In genomic region chr5:170552486-170553122, GRCh38 we compare ENCODE assay signal across 9 cellular contexts. TPM values are rescaled to one million over a fixed set of nuclear protein-coding genes. Genes with fewer than 3 reads are reported as not detected.
A peak's percentile ranks its signal among the peaks of the same experiment; 100 is the strongest.
DNase-seq lines count a peak whose midpoint lies in the region; ATAC-seq and TF ChIP-seq lines count a peak whose summit lies in the region.
"Had no signal": no experiment of that assay in that cellular context is flagged by ENCODE, and none has a peak within 500 bp of the region (broad histone marks: within the 10 kb centered on the region; RNA-seq: fewer than 3 reads in every experiment).

No MANE protein-coding gene starts in this region.

- H3K9ac ChIP-seq in H9 (ENCODE audit: extremely low read depth, insufficient read length, low read length), result no peak overlapping the region

- H4K91ac ChIP-seq in H9 (ENCODE audit: insufficient read length, low read depth, low read length), result no peak overlapping the region

- POLR2A ChIA-PET in activated CD4-positive, alpha-beta T cell treated with anti-CD3 and anti-CD28 coated beads for 36 hours (lab: Charles Lee), result no interaction called here

- no peaks in the 10 kb centered on the region for H3K36me3 Mint-ChIP-seq in H9 (ENCODE audit: insufficient read depth in 1 of 3, low read depth in 3 of 3)
- no peaks in the 10 kb centered on the region for H3K36me3 Mint-ChIP-seq in activated CD4-positive, alpha-beta T cell treated with anti-CD3 and anti-CD28 coated beads for 36 hours (ENCODE audit: low read depth)

- WGBS in H9 (ENCODE audit: extremely low coverage, insufficient read length, low lambda C conversion rate), result no CpG with 5 or more reads among the region's 15 CpGs

- no peak overlapping the region for H3K4me3 ChIP-seq in astrocyte of the cerebellum (ENCODE audit: low read depth, low read length)
- H3K4me3 ChIP-seq in skeletal muscle cell (ENCODE audit: low read depth, low read length), result no peak overlapping the region

- intact Hi-C loops in activated CD4-positive, alpha-beta T cell treated with anti-CD3 and anti-CD28 coated beads for 36 hours (cut with DNase I, micrococcal nuclease), result no loop called here

- no peak overlapping the region for H2BK15ac ChIP-seq in H9 (ENCODE audit: low read depth, low read length)

- H3K27me3 Mint-ChIP-seq in H9 (ENCODE audit: low read depth), result no peaks in the 10 kb centered on the region; the same call in 1 of the 2 replicates
- H3K27me3 Mint-ChIP-seq in activated CD4-positive, alpha-beta T cell treated with anti-CD3 and anti-CD28 coated beads for 36 hours, result peaks cover 11% of the 10 kb centered on the region

- no peak overlapping the region for H2BK5ac ChIP-seq in H9 (ENCODE audit: insufficient read length, low read length)

- no peaks in the 10 kb centered on the region for H4K20me1 ChIP-seq in H9 (ENCODE audit: control insufficient read depth, insufficient read depth, insufficient read length)

- no peak overlapping the region for H3K4ac ChIP-seq in H9 (ENCODE audit: low read depth, low read length)

- H3K23me2 ChIP-seq in H9 (ENCODE audit: insufficient read length, low read depth, low read length, poor library complexity, severe bottlenecking), result no peaks in the 10 kb centered on the region

- H3K14ac ChIP-seq in H9 (ENCODE audit: insufficient read depth, low read length), result no peak overlapping the region

- no peaks in the 10 kb centered on the region for H3K9me3 Mint-ChIP-seq in H9
- H3K9me3 Mint-ChIP-seq in activated CD4-positive, alpha-beta T cell treated with anti-CD3 and anti-CD28 coated beads for 36 hours (ENCODE audit: low read depth), result no peaks in the 10 kb centered on the region

- TF ChIP-seq CTCF in H9 (conservative IDR thresholded peaks at IDR 0.05), result no peak
- TF ChIP-seq CTCF in astrocyte of the cerebellum (IDR thresholded peaks at IDR 0.05; ENCODE audit: low read depth, low read length, missing control alignments), result peak; percentile 27

- H2BK12ac ChIP-seq in H9 (ENCODE audit: insufficient read length, low read depth, low read length), result no peak overlapping the region

- H4K8ac ChIP-seq in H9 (replicated peaks; ENCODE audit: insufficient read length, low read depth, low read length), result no peak overlapping the region

- H2AFZ ChIP-seq in H9 (ENCODE audit: low read length), result no peak overlapping the region

- peaks cover 6 to 8% of the 10 kb centered on the region in 2 experiments for H3K4me1 Mint-ChIP-seq in H9
- H3K4me1 Mint-ChIP-seq in activated CD4-positive, alpha-beta T cell treated with anti-CD3 and anti-CD28 coated beads for 36 hours, result no peaks in the 10 kb centered on the region

- H3K27me3 ChIP-seq in H9 (ENCODE audit: insufficient read depth, low read length), result no peaks in the 10 kb centered on the region

- no peak overlapping the region for H2AK5ac ChIP-seq in H9 (ENCODE audit: insufficient read length, low read length)

- H3T11ph ChIP-seq in H9 (ENCODE audit: low read length), result no peak overlapping the region

- ATAC-seq in activated CD4-positive, alpha-beta T cell treated with anti-CD3 and anti-CD28 coated beads for 36 hours, result no peak
- no peak for ATAC-seq in GM21723 (IDR thresholded peaks at IDR 0.05; ENCODE audit: unreplicated experiment)

- CTCF ChIA-PET in activated CD4-positive, alpha-beta T cell treated with anti-CD3 and anti-CD28 coated beads for 36 hours (lab: Charles Lee), result interaction anchor here (0.6 kb wide), 1 partner anchor 287 kb away, joined by 3 read pairs; no protein-coding TSS in a partner anchor

- H3K27ac ChIP-seq in H9 (ENCODE audit: insufficient read length, low read depth, low read length), result no peak overlapping the region

- in situ Hi-C loops in astrocyte of the cerebellum (cut with HindIII; ENCODE audit: low sequenced_read_pairs), result loop anchor here (25.0 kb wide), 1 partner anchor 90 kb away; no protein-coding TSS in a partner anchor

- no peaks in the 10 kb centered on the region for H3K79me1 ChIP-seq in H9 (ENCODE audit: insufficient read depth, low read depth, low read length, poor library complexity, severe bottlenecking)

- H3K9me3 ChIP-seq in H9 (ENCODE audit: control insufficient read depth, low read depth, low read length), result no peaks in the 10 kb centered on the region

- peak; percentile 66 for DNase-seq in H9
- DNase-seq in astrocyte of the cerebellum (ENCODE audit: low read depth), result peak; percentile 92
- DNase-seq in hypothalamus (lab: John Stamatoyannopoulos, UW), result peak in 46 of 51 donors; percentile 10 to 90 (median 68)
- peak; percentile 76 for DNase-seq in skeletal muscle cell (ENCODE audit: low read depth)
- DNase-seq in activated CD4-positive, alpha-beta T cell treated with anti-CD3 and anti-CD28 coated beads for 36 hours, result no peak
- no peak for DNase-seq in NCI-H1048 (lab: John Stamatoyannopoulos, UW)
- no peak for DNase-seq in NCI-H526 treated with DMSO at 0.1 percent for 48 hours (lab: John Stamatoyannopoulos, UW)
- DNase-seq: T-helper 9 cell had no signal

- H3K23ac ChIP-seq in H9 (ENCODE audit: insufficient read length, low read depth, low read length), result no peak overlapping the region

- no peak overlapping the region for H2BK20ac ChIP-seq in H9 (ENCODE audit: low read depth, low read length, poor library complexity, severe bottlenecking)

- no peak overlapping the region for H3K4me2 ChIP-seq in H9 (ENCODE audit: insufficient read depth, insufficient read length, low read length)

- H3K4me3 Mint-ChIP-seq in H9, result no peak overlapping the region
- H3K4me3 Mint-ChIP-seq in activated CD4-positive, alpha-beta T cell treated with anti-CD3 and anti-CD28 coated beads for 36 hours, result no peak overlapping the region

- H2BK120ac ChIP-seq in H9 (ENCODE audit: low read depth, low read length, poor library complexity, severe bottlenecking), result no peak overlapping the region

- no peak overlapping the region for H3K56ac ChIP-seq in H9 (ENCODE audit: insufficient read length, low read depth, low read length)

- H4K5ac ChIP-seq in H9 (ENCODE audit: insufficient read length, low read depth, low read length), result no peak overlapping the region

- H3K18ac ChIP-seq in H9 (ENCODE audit: insufficient read length, low read depth, low read length), result no peak overlapping the region

- no peak overlapping the region for H3K27ac Mint-ChIP-seq in H9
- no peak overlapping the region for H3K27ac Mint-ChIP-seq in activated CD4-positive, alpha-beta T cell treated with anti-CD3 and anti-CD28 coated beads for 36 hours

- H3K4me1 ChIP-seq in H9 (ENCODE audit: insufficient read depth, low read length), result no peaks in the 10 kb centered on the region

- H3K79me2 ChIP-seq in H9 (ENCODE audit: insufficient read depth, low read length), result no peaks in the 10 kb centered on the region

RNA-seq across cellular contexts. Expression of gene KCNIP1, which starts 48.8 kb away (rescaled TPM):
- total RNA-seq in H9 (2021), result 0.24 and 0.63 TPM in 2 replicates
- total RNA-seq in activated CD4-positive, alpha-beta T cell treated with anti-CD3 and anti-CD28 coated beads for 36 hours, result not detected

Comparison
In these comparisons a context has a peak if more than half of its experiments do, and no peak if none do; other contexts are left out.
1. DNase-seq: peak in H9 (single experiment), astrocyte of the cerebellum (single experiment), hypothalamus (46 of 51) and skeletal muscle cell (single experiment); none in activated CD4-positive, alpha-beta T cell treated with anti-CD3 and anti-CD28 coated beads for 36 hours (single experiment), NCI-H1048 (single experiment) and NCI-H526 treated with DMSO at 0.1 percent for 48 hours (single experiment).